Comparison of ENCODE assay signal across 35 cellular contexts in the genomic region with DNA sequence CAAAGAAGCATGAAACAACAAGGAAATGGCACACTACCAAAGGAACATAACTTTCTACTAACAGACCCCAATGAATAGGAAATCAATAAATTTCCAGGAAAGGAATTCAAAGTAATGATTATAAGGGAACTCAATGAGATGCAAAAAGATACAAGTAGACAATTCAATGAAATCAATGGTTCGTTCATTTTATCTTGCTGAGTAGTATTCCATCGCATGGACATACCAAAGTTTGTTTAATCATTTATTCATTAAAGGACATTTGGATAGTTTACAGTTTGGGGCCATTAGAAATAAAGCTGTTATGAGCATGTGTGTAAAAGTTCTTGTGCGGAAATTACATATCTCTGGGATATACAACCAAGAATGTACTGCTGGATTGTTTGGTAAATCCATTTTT. TPM values are rescaled to one million over a fixed set of nuclear protein-coding genes. Genes with fewer than 3 reads are reported as not detected.
DNase-seq lines count a peak whose midpoint lies in the region; ATAC-seq, FAIRE-seq and TF ChIP-seq lines count a peak whose summit lies in the region.
"Had no signal": no experiment of that assay in that cellular context is flagged by ENCODE, and none has a peak within 500 bp of the region (broad histone marks: within the 10 kb centered on the region; RNA-seq: fewer than 3 reads in every experiment).

No MANE protein-coding gene starts in this region.

- no peak overlapping the region for H3K4me2 ChIP-seq in SK-N-SH
- no peak overlapping the region for H3K4me2 ChIP-seq in K562 (ENCODE audit: insufficient read depth, low read length)
- H3K4me2 ChIP-seq: A549; BLaER1; BLaER1 treated with 17β-estradiol and CSF1 and Interleukin-3, amounts not matched to agents 10 nM and 100 nM had no signal

- H3K9me1 ChIP-seq in K562 (ENCODE audit: control insufficient read depth, insufficient read depth, low read length), result no peaks in the 10 kb centered on the region

- no peak overlapping the region for H3K27ac ChIP-seq in SK-N-SH (ENCODE audit: low read depth in 2 of 2, low read length in 1 of 2)
- H3K27ac ChIP-seq in HEK293 (ENCODE audit: extremely low read depth, low read depth, low read length), result no peak overlapping the region
- H3K27ac ChIP-seq in K562 (ENCODE audit: extremely low read depth, low read depth, low read length), result no peak overlapping the region
- no peak overlapping the region for H3K27ac ChIP-seq in thyroid gland
- H3K27ac ChIP-seq: 22Rv1; A549; BLaER1; BLaER1 treated with 17β-estradiol and CSF1 and Interleukin-3, amounts not matched to agents 10 nM and 100 nM; C4-2B had no signal

- H2AFZ ChIP-seq in SK-N-SH (ENCODE audit: low read depth), result no peak overlapping the region
- H2AFZ ChIP-seq in K562 (ENCODE audit: low read depth, low read length), result no peak overlapping the region

- no peaks in the 10 kb centered on the region for H3K36me3 ChIP-seq in SK-N-SH (replicated peaks in 1 of 2; ENCODE audit: control insufficient read depth in 1 of 2, insufficient read depth in 2 of 2, low read length in 1 of 2)
- H3K36me3 ChIP-seq in HEK293 (ENCODE audit: control insufficient read depth in 2 of 2, insufficient read depth in 1 of 2, low read length in 2 of 2), result no peaks in the 10 kb centered on the region
- H3K36me3 ChIP-seq in K562 (ENCODE audit: control insufficient read depth, insufficient read depth, low read length), result no peaks in the 10 kb centered on the region
- H3K36me3 ChIP-seq in thyroid gland, result no peaks in the 10 kb centered on the region
- H3K36me3 ChIP-seq: BE2C; BLaER1; BLaER1 treated with 17β-estradiol and CSF1 and Interleukin-3, amounts not matched to agents 10 nM and 100 nM had no signal

- no peak for TF ChIP-seq CTCF in SK-N-SH (IDR thresholded peaks at IDR 0.05)
- TF ChIP-seq CTCF in HEK293 (tag by site-specific recombination; IDR thresholded peaks at IDR 0.05), result no peak
- no peak for TF ChIP-seq CTCF in K562 (IDR thresholded peaks at IDR 0.05 in 2 of 3, conservative IDR thresholded peaks at IDR 0.05 in 1 of 3; ENCODE audit: insufficient read depth in 2 of 3, low read depth in 1 of 3, low read length in 3 of 3)
- TF ChIP-seq CTCF in thyroid gland (IDR thresholded peaks at IDR 0.05), result no peak

- DNase-seq in SK-N-SH (no peak), K562 (ENCODE audit: extremely low read depth in 1 of 4, low spot score in 3 of 4) (no peak), thyroid gland (no peak)
- DNase-seq: 8988T; ACHN; AML-193; BE2C; C1 segment of cervical spinal cord; Caco-2; Calu3; CD4-positive, alpha-beta memory T cell; CD4-positive, alpha-beta T cell; CD4-positive, CD25-positive, alpha-beta regulatory T cell; CD8-positive, alpha-beta memory T cell; CD8-positive, alpha-beta T cell; COR-L47; DMS 273 treated with DMSO at 0.1 percent for 48 hours; DMS153; DMS79; DMS79 treated with DMSO at 0.1 percent for 48 hours; DND-41; EL had no signal

- in situ Hi-C loops in K562 (cut with MboI), result no loop called here

- ATAC-seq in SK-N-SH treated with all-trans-retinoic acid at 6 μM for 48 hours (no peak), K562 (no peak), HG03520 (IDR thresholded peaks at IDR 0.05; ENCODE audit: unreplicated experiment) (no peak)
- ATAC-seq: CD8-positive, alpha-beta T cell had no signal

- TF ChIP-seq EP300 in SK-N-SH (IDR thresholded peaks at IDR 0.05; ENCODE audit: borderline replicate concordance in 1 of 2, low read depth in 1 of 2, low read length in 1 of 2) (no peak), K562 (IDR thresholded peaks at IDR 0.05; ENCODE audit: low read length) (no peak)

- H3K9me2 ChIP-seq in SK-N-SH, result no peaks in the 10 kb centered on the region

- no peaks in the 10 kb centered on the region for H3K4me1 ChIP-seq in SK-N-SH (ENCODE audit: control insufficient read depth in 1 of 2, insufficient read depth in 2 of 2, low read depth in 1 of 2, low read length in 1 of 2)
- H3K4me1 ChIP-seq in HEK293 (ENCODE audit: control insufficient read depth, insufficient read depth, low read length), result no peaks in the 10 kb centered on the region
- no peaks in the 10 kb centered on the region; a peak in 1 of 5 replicates for H3K4me1 ChIP-seq in K562 (replicated peaks in 1 of 2; ENCODE audit: control insufficient read depth in 2 of 2, insufficient read depth in 2 of 2, low read length in 2 of 2)
- H3K4me1 ChIP-seq in thyroid gland, result no peaks in the 10 kb centered on the region
- H3K4me1 ChIP-seq: A549; BE2C; BLaER1; BLaER1 treated with 17β-estradiol and CSF1 and Interleukin-3, amounts not matched to agents 10 nM and 100 nM; Caco-2 had no signal

- TF ChIP-seq POLR2A in K562 (conservative IDR thresholded peaks at IDR 0.05) (no peak), thyroid gland (IDR thresholded peaks at IDR 0.05) (no peak)

- no TSS peak for BruUV-seq in K562 (replicated peaks; lab: Mats Ljungman, UMichigan)

- no peaks in the 10 kb centered on the region for H3K79me2 ChIP-seq in SK-N-SH (ENCODE audit: insufficient read depth)
- no peaks in the 10 kb centered on the region for H3K79me2 ChIP-seq in K562 (ENCODE audit: control insufficient read depth, insufficient read depth, low read length)

- TF ChIP-seq RAD21 in SK-N-SH (IDR thresholded peaks at IDR 0.05; ENCODE audit: low read length) (no peak), K562 (CRISPR knock-in tag; conservative IDR thresholded peaks at IDR 0.05 in 1 of 2, IDR thresholded peaks at IDR 0.05 in 1 of 2) (no peak)

- intact Hi-C loops in K562 (cut with micrococcal nuclease), result no loop called here
- intact Hi-C loops in thyroid gland (cut with DNase I), result no loop called here

- CTCF ChIA-PET in SK-N-SH (lab: Yijun Ruan, JAX) (no interaction called here), HEK293 (lab: Yijun Ruan, JAX) (no interaction called here), K562 (lab: Yijun Ruan, JAX; ENCODE audit: low intra/inter-chr PET ratio) (no interaction called here)

- H3K9ac ChIP-seq in SK-N-SH, result no peak overlapping the region
- no peak overlapping the region for H3K9ac ChIP-seq in K562 (ENCODE audit: insufficient read depth in 1 of 2, low read depth in 2 of 2, low read length in 2 of 2)
- H3K9ac ChIP-seq: BLaER1; BLaER1 treated with 17β-estradiol and CSF1 and Interleukin-3, amounts not matched to agents 10 nM and 100 nM had no signal

- H3F3A ChIP-seq in SK-N-SH (replicated peaks; ENCODE audit: insufficient read depth), result no peaks in the 10 kb centered on the region

- 59% methylated on average over 3 of the region's 3 CpGs for WGBS in SK-N-SH (ENCODE audit: low lambda C conversion rate)
- WGBS in K562 (ENCODE audit: insufficient coverage, low coverage, missing lambda C conversion rate), result 6% methylated on average over 3 of the region's 3 CpGs
- WGBS in thyroid gland, 2 donors, result 97 to 99% methylated on average over 3 of the region's 3 CpGs

- H3K9me3 ChIP-seq in SK-N-SH (no peaks in the 10 kb centered on the region), HEK293 (ENCODE audit: control insufficient read depth, insufficient read depth, low read depth, low read length) (no peaks in the 10 kb centered on the region), K562 (replicated peaks; ENCODE audit: control insufficient read depth, insufficient read depth, low read depth, low read length) (no peaks in the 10 kb centered on the region; the same call in 1 of the 2 replicates), thyroid gland (no peaks in the 10 kb centered on the region)
- H3K9me3 ChIP-seq: BE2C had no signal

- no peaks in the 10 kb centered on the region for H3K27me3 ChIP-seq in SK-N-SH (ENCODE audit: insufficient read depth)
- no peaks in the 10 kb centered on the region for H3K27me3 ChIP-seq in K562 (ENCODE audit: control insufficient read depth in 2 of 2, insufficient read depth in 2 of 2, low read length in 2 of 2)
- no peaks in the 10 kb centered on the region for H3K27me3 ChIP-seq in thyroid gland
- H3K27me3 ChIP-seq: BE2C; BLaER1; BLaER1 treated with 17β-estradiol and CSF1 and Interleukin-3, amounts not matched to agents 10 nM and 100 nM had no signal

- no peaks in the 10 kb centered on the region for H4K20me1 ChIP-seq in SK-N-SH (ENCODE audit: insufficient read depth)
- H4K20me1 ChIP-seq in K562 (replicated peaks; ENCODE audit: control insufficient read depth, insufficient read depth, low read length), result no peaks in the 10 kb centered on the region
- H4K20me1 ChIP-seq: BLaER1; BLaER1 treated with 17β-estradiol and CSF1 and Interleukin-3, amounts not matched to agents 10 nM and 100 nM had no signal

- no peak for FAIRE-seq in K562 (lab: Jason Lieb, UNC)
- FAIRE-seq: A204.1, A549, D721Med had no signal

- H3K4me3 ChIP-seq in SK-N-SH (ENCODE audit: low read depth in 2 of 2, low read length in 1 of 2) (no peak overlapping the region), HEK293 (ENCODE audit: low read depth, low read length) (no peak overlapping the region), K562 (no peak overlapping the region), thyroid gland (replicated peaks in 1 of 3) (no peak overlapping the region)
- H3K4me3 ChIP-seq: A549; BLaER1; BLaER1 treated with 17β-estradiol and CSF1 and Interleukin-3, amounts not matched to agents 10 nM and 100 nM had no signal

- POLR2A ChIA-PET in SK-N-SH (lab: Yijun Ruan, JAX) (no interaction called here), HEK293 (lab: Yijun Ruan, JAX) (no interaction called here), K562 (lab: Yijun Ruan, JAX) (interaction anchor here (0.5 kb wide), 1 partner anchor 39 kb away, joined by 4 read pairs; no protein-coding TSS in a partner anchor)

RNA-seq across cellular contexts. Expression of gene LYZ, which starts 35.0 kb away (rescaled TPM):
- polyA plus RNA-seq in SK-N-SH (2012; rRNA removed) (not detected in 2 replicates), K562 (2011; rRNA removed) (35.6 and 41.2 TPM in 2 replicates), K562 (2014; fragmentation: Illumina TruSeq; extraction: Trizol) (42.1 and 46.5 TPM in 2 replicates), K562 (2014; fragmentation: Nextera tagmentation; extraction: Ambion mirVana) (10 to 100 TPM; 44.0 to 47.0 TPM), K562 (2014; rRNA removed) (27.2 and 37.0 TPM in 2 replicates)
- polyA plus RNA-seq in SK-N-SH (2012; cell fraction: cytosol; rRNA removed), result 0.01 and 0.03 TPM in 2 replicates
- 0.05 TPM in 1 of 2 replicates, not detected in the other for polyA plus RNA-seq in SK-N-SH (2012; cell fraction: nucleus; rRNA removed)
- total RNA-seq in K562 (2011; cell fraction: chromatin; rRNA removed; ENCODE audit: low replicate concordance), result 6.4 and 13.8 TPM in 2 replicates
- 11.3 and 12.5 TPM in 2 replicates for total RNA-seq in K562 (2011; cell fraction: nucleolus; rRNA removed)
- 15.8 and 17.8 TPM in 2 replicates for total RNA-seq in K562 (2011; cell fraction: nucleoplasm; rRNA removed)
- total RNA-seq in K562 (2014; rRNA removed) (30.1 and 38.1 TPM in 2 replicates), K562 (2014; rRNA removed; fragmentation: Illumina TruSeq; extraction: Trizol) (64.1 and 64.8 TPM in 2 replicates), K562 (2015; rRNA removed; fragmentation: Illumina TruSeq; extraction: Trizol) (96.3 and 99.0 TPM in 2 replicates), K562 (2021) (31.9 and 32.0 TPM in 2 replicates), thyroid gland (10 to 100 TPM in 3 of 4 donors, 1 to 10 TPM in 1; 6.6 to 34.2 (median 16.9) TPM)
- polyA plus RNA-seq in K562 (2011; cell fraction: cytosol; rRNA removed), result 25.8 and 34.2 TPM in 2 replicates
- 4.1 and 6.9 TPM in 2 replicates for polyA plus RNA-seq in K562 (2011; cell fraction: nucleus; rRNA removed)
- 63.9 and 76.2 TPM in 2 replicates for polyA plus RNA-seq in K562 (2012)
- 85.6 and 103 TPM in 2 replicates for polyA minus RNA-seq in K562 (2011; rRNA and poly(A)+ RNA removed)
- 23.7 and 37.9 TPM in 2 replicates for polyA minus RNA-seq in K562 (2011; cell fraction: cytosol; rRNA and poly(A)+ RNA removed)
- 2.4 and 5.3 TPM in 2 replicates for polyA minus RNA-seq in K562 (2011; cell fraction: nucleus; rRNA and poly(A)+ RNA removed)
- total RNA-seq: Daoy had no signal
- polyA plus RNA-seq: AG04450; BJ; CD8-positive, alpha-beta memory T cell had no signal

RNA-seq across cellular contexts. Expression of gene YEATS4, which starts 46.3 kb away (rescaled TPM):
- polyA plus RNA-seq in SK-N-SH (2012; rRNA removed), result 11.4 and 13.2 TPM in 2 replicates
- polyA plus RNA-seq in SK-N-SH (2012; cell fraction: cytosol; rRNA removed), result 12.1 and 17.1 TPM in 2 replicates
- polyA plus RNA-seq in SK-N-SH (2012; cell fraction: nucleus; rRNA removed), result 7.5 and 8.5 TPM in 2 replicates
- 10.0 and 21.9 TPM in 2 replicates for total RNA-seq in K562 (2011; cell fraction: chromatin; rRNA removed; ENCODE audit: low replicate concordance)
- 10.8 and 18.6 TPM in 2 replicates for total RNA-seq in K562 (2011; cell fraction: nucleolus; rRNA removed)
- 14.5 and 16.9 TPM in 2 replicates for total RNA-seq in K562 (2011; cell fraction: nucleoplasm; rRNA removed)
- total RNA-seq in K562 (2014; rRNA removed), result 39.3 and 82.5 TPM in 2 replicates
- total RNA-seq in K562 (2014; rRNA removed; fragmentation: Illumina TruSeq; extraction: Trizol), result 52.9 and 62.2 TPM in 2 replicates
- 41.2 and 41.3 TPM in 2 replicates for total RNA-seq in K562 (2015; rRNA removed; fragmentation: Illumina TruSeq; extraction: Trizol)
- 33.0 and 39.2 TPM in 2 replicates for total RNA-seq in K562 (2021)
- 37.8 and 50.2 TPM in 2 replicates for polyA plus RNA-seq in K562 (2011; rRNA removed)
- polyA plus RNA-seq in K562 (2011; cell fraction: cytosol; rRNA removed), result 27.5 and 29.8 TPM in 2 replicates
- polyA plus RNA-seq in K562 (2011; cell fraction: nucleus; rRNA removed), result 11.5 and 13.0 TPM in 2 replicates
- polyA plus RNA-seq in K562 (2012), result 30.1 and 43.6 TPM in 2 replicates
- polyA plus RNA-seq in K562 (2014; fragmentation: Illumina TruSeq; extraction: Trizol), result 45.2 and 49.2 TPM in 2 replicates
- 10 to 100 TPM; 25.9 to 26.3 TPM for polyA plus RNA-seq in K562 (2014; fragmentation: Nextera tagmentation; extraction: Ambion mirVana)
- 61.0 and 92.2 TPM in 2 replicates for polyA plus RNA-seq in K562 (2014; rRNA removed)
- polyA minus RNA-seq in K562 (2011; rRNA and poly(A)+ RNA removed), result 20.0 and 24.0 TPM in 2 replicates
- polyA minus RNA-seq in K562 (2011; cell fraction: cytosol; rRNA and poly(A)+ RNA removed), result 22.5 and 24.1 TPM in 2 replicates
- 14.9 and 31.8 TPM in 2 replicates for polyA minus RNA-seq in K562 (2011; cell fraction: nucleus; rRNA and poly(A)+ RNA removed)
- 10 to 100 TPM; 13.8 to 37.8 (median 20.9) TPM for total RNA-seq in thyroid gland
